1 cellular context compared by ENCODE assay signal in genomic region chr1:22341791-22342605, GRCh38.
TF ChIP-seq lines count a peak whose summit lies in the region.

No MANE protein-coding gene starts in this region.

TF ChIP-seq in GM23338, 12 proteins besides CTCF, POLR2A, EP300 and RAD21 (continued from another document):
- TF ChIP-seq REST (IDR thresholded peaks at IDR 0.05; ENCODE audit: unreplicated experiment): no peak
- TF ChIP-seq ZNF331 (CRISPR knock-in tag; IDR thresholded peaks at IDR 0.05; ENCODE audit: low read depth): no peak
- TF ChIP-seq ZNF462 (CRISPR knock-in tag; IDR thresholded peaks at IDR 0.05): no peak
- TF ChIP-seq ZNF114 (CRISPR knock-in tag; IDR thresholded peaks at IDR 0.05): no peak
- no peak for TF ChIP-seq ETS1 (IDR thresholded peaks at IDR 0.05)
- no peak for TF ChIP-seq EZH2phosphoT487 (IDR thresholded peaks at IDR 0.05; ENCODE audit: unreplicated experiment)
- no peak for TF ChIP-seq STAT1 (IDR thresholded peaks at IDR 0.05; ENCODE audit: unreplicated experiment)
- no peak for TF ChIP-seq CREB1 (CRISPR knock-in tag; IDR thresholded peaks at IDR 0.05; ENCODE audit: low read depth)
- TF ChIP-seq JUNB (IDR thresholded peaks at IDR 0.05; ENCODE audit: unreplicated experiment): no peak
- TF ChIP-seq EZH2 (IDR thresholded peaks at IDR 0.05; ENCODE audit: low read depth, unreplicated experiment): no peak
- TF ChIP-seq NANOG (IDR thresholded peaks at IDR 0.05; ENCODE audit: borderline replicate concordance): no peak
TF ChIP-seq in GM23338: peak in this region for 0.
